ENCODE assay signal across 20 cellular contexts in the genomic region with DNA sequence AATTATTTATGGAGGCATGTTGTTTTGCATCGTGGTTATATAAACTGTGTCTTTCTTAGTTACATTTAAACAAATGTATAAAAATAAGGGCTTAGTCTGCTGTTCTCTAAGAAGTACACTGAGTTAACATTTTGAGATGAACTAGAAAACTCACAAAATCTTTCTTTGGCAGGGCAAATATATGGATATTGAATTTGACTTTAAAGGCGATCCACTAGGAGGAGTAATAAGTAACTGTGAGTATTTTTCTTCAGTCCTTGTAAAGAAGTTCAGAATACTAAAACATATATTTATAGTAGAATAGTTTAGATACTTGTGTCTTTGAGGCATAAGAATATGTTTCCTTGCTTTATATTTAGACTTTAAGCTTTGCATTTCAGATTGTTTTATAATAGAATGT.
A peak's percentile ranks its signal among the peaks of the same experiment; 100 is the strongest.
DNase-seq lines count a peak whose midpoint lies in the region; ATAC-seq, FAIRE-seq and TF ChIP-seq lines count a peak whose summit lies in the region.
"Had no signal": no experiment of that assay in that cellular context is flagged by ENCODE, and none has a peak within 500 bp of the region (broad histone marks: within the 10 kb centered on the region; RNA-seq: fewer than 3 reads in every experiment).

No MANE protein-coding gene starts in this region.

- FAIRE-seq in astrocyte (lab: Jason Lieb, UNC): peak; percentile 9
- FAIRE-seq: G401.6, GM12891 had no signal

- dilution Hi-C loops in mammary epithelial cell (cut with HindIII; ENCODE audit: low sequenced_read_pairs): no loop called here

- CTCF ChIA-PET in MCF 10A (lab: Yijun Ruan, JAX): interaction anchor here (0.7 kb wide), 1 partner anchor 33 kb away, joined by 3 read pairs; no protein-coding TSS in a partner anchor
- CTCF ChIA-PET in mammary epithelial cell (lab: Charles Lee; ENCODE audit: low non-redundant PET): no interaction called here

- intact Hi-C loops in MCF 10A (cut with micrococcal nuclease): no loop called here
- intact Hi-C loops in mammary epithelial cell (cut with micrococcal nuclease): loop anchor here (5.0 kb wide), 1 partner anchor 103 kb away; a partner anchor contains a TSS

- H3K36me3 Mint-ChIP-seq in MCF 10A (ENCODE audit: insufficient read depth, unreplicated experiment) (peaks cover 22% of the 10 kb centered on the region), astrocyte (ENCODE audit: low read depth, unreplicated experiment) (peaks cover 14% of the 10 kb centered on the region)
- H3K36me3 Mint-ChIP-seq: CD4-positive, CD25-positive, alpha-beta regulatory T cell had no signal

- H3K9ac ChIP-seq in mammary epithelial cell (ENCODE audit: insufficient read depth, low read length): no peak overlapping the region
- no peak overlapping the region for H3K9ac ChIP-seq in astrocyte (ENCODE audit: low read length)
- no peak overlapping the region for H3K9ac ChIP-seq in smooth muscle cell (ENCODE audit: low read depth)

- H3F3A ChIP-seq in smooth muscle cell (ENCODE audit: low read depth): no peaks in the 10 kb centered on the region

- no peak for TF ChIP-seq CTCF in MCF 10A (IDR thresholded peaks at IDR 0.05; ENCODE audit: unreplicated experiment)
- no peak for TF ChIP-seq CTCF in mammary epithelial cell (conservative IDR thresholded peaks at IDR 0.05 in 1 of 2, IDR thresholded peaks at IDR 0.05 in 1 of 2; ENCODE audit: extremely low read depth in 1 of 2, insufficient read depth in 1 of 2, low read depth in 1 of 2, low read length in 2 of 2)
- TF ChIP-seq CTCF in astrocyte (IDR thresholded peaks at IDR 0.05; ENCODE audit: insufficient read depth, low read depth, low read length): peak; percentile 7
- peak; percentile 6 for TF ChIP-seq CTCF in fibroblast of pulmonary artery (IDR thresholded peaks at IDR 0.05; ENCODE audit: low read length, missing control alignments)
- no peak for TF ChIP-seq CTCF in smooth muscle cell (IDR thresholded peaks at IDR 0.05; ENCODE audit: borderline replicate concordance, insufficient read depth, poor library complexity, severe bottlenecking)

- no peak overlapping the region for H3K27ac ChIP-seq in mammary epithelial cell (ENCODE audit: insufficient read depth, low read depth, low read length)
- H3K27ac ChIP-seq in astrocyte (ENCODE audit: low read depth, low read length): no peak overlapping the region
- peak overlapping the region; percentile 25 for H3K27ac ChIP-seq in smooth muscle cell (ENCODE audit: low read depth)
- H3K27ac ChIP-seq in SJCRH30: no peak overlapping the region
- H3K27ac ChIP-seq: 22Rv1, RWPE1, SK-N-MC had no signal

- H3K27ac Mint-ChIP-seq in MCF 10A (ENCODE audit: low read depth, unreplicated experiment) (peak overlapping the region; percentile 67), astrocyte (ENCODE audit: unreplicated experiment) (peak overlapping the region; percentile 26)
- H3K27ac Mint-ChIP-seq: CD4-positive, CD25-positive, alpha-beta regulatory T cell had no signal

- H3K4me1 Mint-ChIP-seq in MCF 10A (ENCODE audit: insufficient read depth, unreplicated experiment): peaks cover 14% of the 10 kb centered on the region
- H3K4me1 Mint-ChIP-seq in astrocyte (ENCODE audit: low read depth, unreplicated experiment): peaks cover 47% of the 10 kb centered on the region
- H3K4me1 Mint-ChIP-seq: CD4-positive, CD25-positive, alpha-beta regulatory T cell had no signal

- POLR2A ChIA-PET in MCF 10A (lab: Yijun Ruan, JAX): no interaction called here

- H3K4me3 ChIP-seq in mammary epithelial cell (replicated peaks in 1 of 3; ENCODE audit: insufficient read depth in 1 of 3, low read depth in 2 of 3, low read length in 3 of 3): no peak overlapping the region
- H3K4me3 ChIP-seq in astrocyte (ENCODE audit: insufficient read depth, low read depth, low read length): no peak overlapping the region
- no peak overlapping the region for H3K4me3 ChIP-seq in fibroblast of pulmonary artery (replicated peaks; ENCODE audit: low read depth, low read length)
- no peak overlapping the region for H3K4me3 ChIP-seq in smooth muscle cell
- H3K4me3 ChIP-seq in SJCRH30: no peak overlapping the region
- H3K4me3 ChIP-seq: SK-N-MC had no signal

- no peak overlapping the region for H3K4me3 Mint-ChIP-seq in MCF 10A (ENCODE audit: unreplicated experiment)
- no peak overlapping the region for H3K4me3 Mint-ChIP-seq in astrocyte (ENCODE audit: unreplicated experiment)
- H3K4me3 Mint-ChIP-seq: CD4-positive, CD25-positive, alpha-beta regulatory T cell had no signal

- H4K20me1 ChIP-seq in mammary epithelial cell (ENCODE audit: insufficient read depth, low read length) (no peaks in the 10 kb centered on the region), astrocyte (ENCODE audit: insufficient read depth, low read length) (no peaks in the 10 kb centered on the region), smooth muscle cell (ENCODE audit: low read depth) (no peaks in the 10 kb centered on the region)

- DNase-seq in MCF 10A (ENCODE audit: unreplicated experiment): no peak
- no peak for DNase-seq in mammary epithelial cell
- no peak for DNase-seq in astrocyte (ENCODE audit: low read depth)
- DNase-seq in fibroblast of pulmonary artery (ENCODE audit: low read depth): no peak
- no peak for DNase-seq in smooth muscle cell (lab: John Stamatoyannopoulos, UW; ENCODE audit: unreplicated experiment)
- no peak for DNase-seq in NCI-H774 (lab: John Stamatoyannopoulos, UW)
- DNase-seq in SJCRH30: no peak
- DNase-seq: Calu3; CD4-positive, CD25-positive, alpha-beta regulatory T cell; GOT3; KG1; NCI-H1417; NCI-H1930; NCI-H2171 had no signal

- BruUV-seq in MCF 10A (replicated peaks; lab: Mats Ljungman, UMichigan) (no TSS peak), mammary epithelial cell (replicated peaks; lab: Mats Ljungman, UMichigan) (no TSS peak)

- WGBS in mammary epithelial cell (ENCODE audit: low coverage, missing lambda C conversion rate): 73% methylated on average over 2 of the region's 2 CpGs
- 95% methylated on average over 2 of the region's 2 CpGs for WGBS in smooth muscle cell (ENCODE audit: low lambda C conversion rate)

- peaks cover 40% of the 10 kb centered on the region for H3K36me3 ChIP-seq in mammary epithelial cell (ENCODE audit: insufficient read depth, low read length)
- peaks cover 25% of the 10 kb centered on the region for H3K36me3 ChIP-seq in astrocyte (ENCODE audit: insufficient read depth, low read length)
- no peaks in the 10 kb centered on the region for H3K36me3 ChIP-seq in smooth muscle cell (ENCODE audit: low read depth)
- H3K36me3 ChIP-seq in SJCRH30: peaks cover 58% of the 10 kb centered on the region

- H2AFZ ChIP-seq in mammary epithelial cell (ENCODE audit: low read depth, low read length) (no peak overlapping the region), astrocyte (ENCODE audit: low read depth, low read length) (no peak overlapping the region), smooth muscle cell (ENCODE audit: low read depth) (no peak overlapping the region)

- H3K4me2 ChIP-seq in mammary epithelial cell (ENCODE audit: insufficient read depth, low read depth, low read length) (no peak overlapping the region), astrocyte (ENCODE audit: low read length) (no peak overlapping the region), smooth muscle cell (no peak overlapping the region)

- H3K4me1 ChIP-seq in mammary epithelial cell (ENCODE audit: insufficient read depth, low read length) (peaks cover 24% of the 10 kb centered on the region), astrocyte (ENCODE audit: insufficient read depth, low read length) (peaks cover 47% of the 10 kb centered on the region), smooth muscle cell (ENCODE audit: low read depth) (no peaks in the 10 kb centered on the region), SJCRH30 (peaks cover 8% of the 10 kb centered on the region)

- H3K9me3 ChIP-seq in mammary epithelial cell (replicated peaks; ENCODE audit: insufficient read depth, low read length) (no peaks in the 10 kb centered on the region), astrocyte (ENCODE audit: insufficient read depth, low read depth, low read length) (no peaks in the 10 kb centered on the region), smooth muscle cell (replicated peaks; ENCODE audit: low read depth) (no peaks in the 10 kb centered on the region), SJCRH30 (replicated peaks) (0 out of 2 replicates have a peak, but pooled peaks cover 3% of the 10 kb centered on the region)

- H3K9me3 Mint-ChIP-seq in MCF 10A (ENCODE audit: unreplicated experiment): no peaks in the 10 kb centered on the region
- H3K9me3 Mint-ChIP-seq in astrocyte (ENCODE audit: unreplicated experiment): peaks cover 1% of the 10 kb centered on the region

- in situ Hi-C loops in mammary epithelial cell (cut with MboI; ENCODE audit: low sequenced_read_pairs in 2 of 2): no loop called here

- H3K27me3 Mint-ChIP-seq in MCF 10A (ENCODE audit: insufficient read depth, unreplicated experiment) (no peaks in the 10 kb centered on the region), astrocyte (ENCODE audit: low read depth, unreplicated experiment) (no peaks in the 10 kb centered on the region)

- peaks cover 72% of the 10 kb centered on the region for H3K79me2 ChIP-seq in mammary epithelial cell (ENCODE audit: insufficient read depth, low read length)
- peaks cover 25% of the 10 kb centered on the region for H3K79me2 ChIP-seq in astrocyte (ENCODE audit: insufficient read depth, low read length)
- peaks cover 4% of the 10 kb centered on the region for H3K79me2 ChIP-seq in smooth muscle cell (ENCODE audit: low read depth)

- H3K27me3 ChIP-seq in mammary epithelial cell (ENCODE audit: insufficient read depth, low read length): no peaks in the 10 kb centered on the region
- H3K27me3 ChIP-seq in astrocyte (ENCODE audit: insufficient read depth, low read length): no peaks in the 10 kb centered on the region
- H3K27me3 ChIP-seq in smooth muscle cell (ENCODE audit: low read depth): no peaks in the 10 kb centered on the region
- no peaks in the 10 kb centered on the region for H3K27me3 ChIP-seq in SJCRH30

- no peak for ATAC-seq in HG03095 (IDR thresholded peaks at IDR 0.05; ENCODE audit: unreplicated experiment)

Comparison
In these comparisons a context has a peak if more than half of its experiments do, and no peak if none do; other contexts are left out.
1. CTCF ChIP-seq: peak in astrocyte (single experiment) and fibroblast of pulmonary artery (single experiment); none in MCF 10A (single experiment), mammary epithelial cell (0 of 2) and smooth muscle cell (single experiment).